In genomic region chr11:125176866-125177265, GRCh38 we compare ENCODE assay signal across 16 cellular contexts.
DNase-seq lines count a peak whose midpoint lies in the region; ATAC-seq lines count a peak whose summit lies in the region.
"Had no signal": no experiment of that assay in that cellular context is flagged by ENCODE, and none has a peak within 500 bp of the region (broad histone marks: within the 10 kb centered on the region; RNA-seq: fewer than 3 reads in every experiment).

No MANE protein-coding gene starts in this region.

- H3K27ac ChIP-seq in SK-N-MC = peak overlapping the region; percentile 70
- H3K27ac ChIP-seq: colonic mucosa had no signal

- H3K36me3 ChIP-seq in SK-N-MC (ENCODE audit: insufficient read depth, low read length) = no peaks in the 10 kb centered on the region
- H3K36me3 ChIP-seq: colonic mucosa had no signal

- H3K9ac ChIP-seq in SK-N-MC (ENCODE audit: insufficient read length) = no peak overlapping the region

- H3K4me3 ChIP-seq in SK-N-MC = peak overlapping the region; percentile 20; the same call in 1 of the 2 replicates
- H3K4me3 ChIP-seq: colonic mucosa had no signal

- ATAC-seq in GM18498 (IDR thresholded peaks at IDR 0.05; ENCODE audit: unreplicated experiment) = peak; percentile 40
- peak; percentile 44 for ATAC-seq in GM19397 (IDR thresholded peaks at IDR 0.05; ENCODE audit: unreplicated experiment)
- ATAC-seq in HG02981 (IDR thresholded peaks at IDR 0.05; ENCODE audit: unreplicated experiment) = peak; percentile 36
- no peak for ATAC-seq in stimulated activated naive CD8-positive, alpha-beta T cell treated with anti-CD3 and anti-CD28 coated beads, Interleukin-15, Interleukin-2, amounts not matched to agents 100 U/mL and 50 U/mL, for 24 hours

- no peak for DNase-seq in SK-N-MC (ENCODE audit: low read depth, low spot score)
- no peak for DNase-seq in stimulated activated naive CD8-positive, alpha-beta T cell treated with anti-CD3 and anti-CD28 coated beads, Interleukin-15, Interleukin-2, amounts not matched to agents 100 U/mL and 50 U/mL, for 24 hours
- no peak for DNase-seq in NCI-H748 (lab: John Stamatoyannopoulos, UW; ENCODE audit: unreplicated experiment)
- DNase-seq in DMS53 (lab: John Stamatoyannopoulos, UW) = no peak
- no peak for DNase-seq in D341Med (ENCODE audit: low spot score)
- DNase-seq: activated CD4-positive, alpha-beta memory T cell treated with anti-CD3 and anti-CD28 coated beads for 36 hours; activated effector memory CD4-positive, alpha-beta T cell treated with Interleukin-2 at 50 U/mL for 16 hours; aorta; Calu3; colonic mucosa; erythroblast; KBM-7; NCI-H1092 treated with DMSO at 0.1 percent for 48 hours had no signal

- H3K9me3 ChIP-seq in SK-N-MC (ENCODE audit: low read depth, low read length) = no peaks in the 10 kb centered on the region
- H3K9me3 ChIP-seq: colonic mucosa had no signal
